In the genomic region with DNA sequence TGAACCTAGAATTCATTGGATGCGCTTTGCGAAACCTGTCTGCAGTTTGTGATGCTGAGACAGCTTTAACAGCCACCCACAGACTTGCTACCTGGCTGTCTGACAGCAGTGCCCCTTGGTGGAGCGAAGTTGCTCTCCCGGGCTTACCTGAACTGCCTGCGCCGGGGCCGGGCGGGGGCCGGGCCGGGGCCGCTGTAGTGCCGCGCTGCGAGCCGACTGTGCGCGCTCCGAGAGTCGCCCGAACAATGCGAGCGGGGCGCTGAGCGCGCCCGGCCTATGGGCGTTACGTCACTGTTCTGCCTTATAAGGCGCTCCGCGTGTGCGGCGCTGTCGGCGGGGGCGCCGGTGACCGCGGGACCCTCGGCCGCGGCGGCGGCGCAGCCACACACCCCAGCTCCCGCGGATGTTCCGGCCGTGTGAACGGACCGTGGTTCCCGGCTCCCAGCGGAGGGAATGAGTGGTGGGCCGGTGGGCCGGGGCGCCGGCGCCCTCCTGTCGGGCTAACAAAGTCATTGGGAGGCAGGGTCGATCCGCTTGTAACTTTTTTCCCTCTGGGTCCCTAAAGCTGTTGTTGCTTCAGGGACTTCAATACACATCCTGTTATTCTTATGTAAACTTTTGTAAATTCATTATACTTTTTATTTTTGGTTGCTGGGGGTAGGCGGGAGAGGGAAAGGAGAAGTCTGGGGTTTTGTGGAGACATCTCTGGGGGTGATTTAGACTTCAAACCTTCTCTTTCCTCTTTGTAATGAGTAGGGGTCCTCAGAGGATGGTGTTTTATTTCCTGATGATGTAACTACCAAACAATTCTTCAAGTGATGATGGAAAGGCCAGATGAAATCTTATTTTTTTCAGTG, we compare ENCODE assay signal across 1 cellular context.
TF ChIP-seq lines count a peak whose summit lies in the region.

No MANE protein-coding gene starts in this region.

TF ChIP-seq in H1, 55 proteins besides CTCF, POLR2A, EP300 and RAD21 (continued from another document):
- TF ChIP-seq TAF1 (IDR thresholded peaks at IDR 0.05; ENCODE audit: low read depth, low read length) (peak; percentile 82), SIN3A (conservative IDR thresholded peaks at IDR 0.05 in 1 of 2, IDR thresholded peaks at IDR 0.05 in 1 of 2; ENCODE audit: low read depth in 1 of 2, low read length in 2 of 2) (peak; percentile 53 to 65; a peak in 1 of 4 replicates), MAFK (IDR thresholded peaks at IDR 0.05; ENCODE audit: low read depth, low read length) (no peak), BCL11A (IDR thresholded peaks at IDR 0.05; ENCODE audit: low read depth in 2 of 2, low read length in 2 of 2) (no peak), KDM5A (IDR thresholded peaks at IDR 0.05; ENCODE audit: low read length) (no peak), EZH2 (IDR thresholded peaks at IDR 0.05; ENCODE audit: low read depth, low read length, severe bottlenecking) (no peak), RBBP5 (IDR thresholded peaks at IDR 0.05; ENCODE audit: borderline replicate concordance, low read depth, low read length) (no peak; the same call in 1 of the 2 replicates), RNF2 (IDR thresholded peaks at IDR 0.05; ENCODE audit: borderline replicate concordance, low read depth, low read length, missing control alignments, poor library complexity, severe bottlenecking) (no peak), GABPA (IDR thresholded peaks at IDR 0.05; ENCODE audit: borderline replicate concordance, insufficient read depth, low read length) (0 out of 2 replicates have a peak, but pooled peaks have one; percentile 17), HDAC6 (IDR thresholded peaks at IDR 0.05; ENCODE audit: low read depth, low read length) (no peak), TBP (IDR thresholded peaks at IDR 0.05; ENCODE audit: low read depth, low read length) (peak; percentile 73; the same call in 1 of the 2 replicates), ZNF274 (IDR thresholded peaks at IDR 0.05; ENCODE audit: borderline replicate concordance, extremely low read depth, low read length) (no peak), ASH2L (IDR thresholded peaks at IDR 0.05; ENCODE audit: low read length) (peak; percentile 59), GTF2F1 (IDR thresholded peaks at IDR 0.05; ENCODE audit: borderline replicate concordance, low read depth, low read length) (no peak), SUZ12 (IDR thresholded peaks at IDR 0.05; ENCODE audit: low read length) (no peak), CEBPB (IDR thresholded peaks at IDR 0.05; ENCODE audit: low read depth, low read length) (peak; percentile 2; the same call in 1 of the 2 replicates), FOSL1 (IDR thresholded peaks at IDR 0.05; ENCODE audit: insufficient read depth, low read depth, low read length) (no peak), SIRT6 (IDR thresholded peaks at IDR 0.05; ENCODE audit: low read length) (no peak), NANOG (IDR thresholded peaks at IDR 0.05; ENCODE audit: insufficient read depth, low read depth, low read length, poor library complexity, severe bottlenecking) (no peak), PHF8 (conservative IDR thresholded peaks at IDR 0.05; ENCODE audit: low read depth, low read length) (no peak), SIX5 (IDR thresholded peaks at IDR 0.05; ENCODE audit: low read depth, low read length) (no peak), CBX5 (IDR thresholded peaks at IDR 0.05; ENCODE audit: low read depth, low read length) (no peak), TCF12 (IDR thresholded peaks at IDR 0.05; ENCODE audit: low read depth, low read length) (no peak), BRCA1 (IDR thresholded peaks at IDR 0.05; ENCODE audit: low read depth, low read length) (no peak), CHD1 (IDR thresholded peaks at IDR 0.05; ENCODE audit: low read depth, low read length) (no peak), YY1 (IDR thresholded peaks at IDR 0.05; ENCODE audit: low read depth, low read length) (0 out of 2 replicates have a peak, but pooled peaks have one; percentile 21), RFX5 (IDR thresholded peaks at IDR 0.05; ENCODE audit: borderline replicate concordance, low read depth, low read length) (no peak), JUN (IDR thresholded peaks at IDR 0.05; ENCODE audit: low read depth, low read length) (no peak), SP4 (IDR thresholded peaks at IDR 0.05; ENCODE audit: low read length) (0 out of 2 replicates have a peak, but pooled peaks have one; percentile 45), SAP30 (IDR thresholded peaks at IDR 0.05; ENCODE audit: insufficient read depth, insufficient replicate concordance, low read length) (no peak), CREB1 (IDR thresholded peaks at IDR 0.05) (peak; percentile 83), CTBP2 (IDR thresholded peaks at IDR 0.05; ENCODE audit: borderline replicate concordance, insufficient read depth, insufficient read length, low read length) (peak; percentile 39), SRF (IDR thresholded peaks at IDR 0.05; ENCODE audit: low read depth, low read length) (peak; percentile 99), KDM1A (IDR thresholded peaks at IDR 0.05; ENCODE audit: borderline replicate concordance, low read length) (peak; percentile 29; the same call in 1 of the 2 replicates), JUND (IDR thresholded peaks at IDR 0.05; ENCODE audit: low read length) (peak; percentile 38; the same call in 1 of the 2 replicates), SP2 (IDR thresholded peaks at IDR 0.05; ENCODE audit: low read length) (no peak), NRF1 (IDR thresholded peaks at IDR 0.05; ENCODE audit: low read depth, low read length) (no peak), HDAC2 (IDR thresholded peaks at IDR 0.05; ENCODE audit: borderline replicate concordance in 1 of 2, low read depth in 2 of 2, low read length in 2 of 2) (0 out of 4 replicates have a peak, but pooled peaks have one; percentile 25 to 39), POU5F1 (IDR thresholded peaks at IDR 0.05; ENCODE audit: low read depth, low read length) (peak; percentile 54; the same call in 1 of the 2 replicates), TAF7 (optimal IDR thresholded peaks at IDR 0.05; ENCODE audit: borderline replicate concordance, low read depth, low read length) (peak; percentile 77), TEAD4 (IDR thresholded peaks at IDR 0.05; ENCODE audit: low read depth, low read length) (peak; percentile 1; the same call in 1 of the 2 replicates), CBX8 (IDR thresholded peaks at IDR 0.05; ENCODE audit: borderline replicate concordance, low read depth, low read length) (no peak), POLR2AphosphoS5 (IDR thresholded peaks at IDR 0.05; ENCODE audit: low read depth, low read length) (no peak), SP1 (IDR thresholded peaks at IDR 0.05; ENCODE audit: low read depth, low read length) (no peak), RXRA (IDR thresholded peaks at IDR 0.05; ENCODE audit: insufficient read depth, low read depth, low read length) (no peak), CHD2 (IDR thresholded peaks at IDR 0.05; ENCODE audit: low read length) (no peak), BACH1 (IDR thresholded peaks at IDR 0.05; ENCODE audit: low read length) (no peak)
- TF ChIP-seq, protein P1, sequence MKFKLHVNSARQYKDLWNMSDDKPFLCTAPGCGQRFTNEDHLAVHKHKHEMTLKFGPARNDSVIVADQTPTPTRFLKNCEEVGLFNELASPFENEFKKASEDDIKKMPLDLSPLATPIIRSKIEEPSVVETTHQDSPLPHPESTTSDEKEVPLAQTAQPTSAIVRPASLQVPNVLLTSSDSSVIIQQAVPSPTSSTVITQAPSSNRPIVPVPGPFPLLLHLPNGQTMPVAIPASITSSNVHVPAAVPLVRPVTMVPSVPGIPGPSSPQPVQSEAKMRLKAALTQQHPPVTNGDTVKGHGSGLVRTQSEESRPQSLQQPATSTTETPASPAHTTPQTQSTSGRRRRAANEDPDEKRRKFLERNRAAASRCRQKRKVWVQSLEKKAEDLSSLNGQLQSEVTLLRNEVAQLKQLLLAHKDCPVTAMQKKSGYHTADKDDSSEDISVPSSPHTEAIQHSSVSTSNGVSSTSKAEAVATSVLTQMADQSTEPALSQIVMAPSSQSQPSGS (IDR thresholded peaks at IDR 0.05; ENCODE audit: low read length), result peak; percentile 94
- TF ChIP-seq, protein P2, sequence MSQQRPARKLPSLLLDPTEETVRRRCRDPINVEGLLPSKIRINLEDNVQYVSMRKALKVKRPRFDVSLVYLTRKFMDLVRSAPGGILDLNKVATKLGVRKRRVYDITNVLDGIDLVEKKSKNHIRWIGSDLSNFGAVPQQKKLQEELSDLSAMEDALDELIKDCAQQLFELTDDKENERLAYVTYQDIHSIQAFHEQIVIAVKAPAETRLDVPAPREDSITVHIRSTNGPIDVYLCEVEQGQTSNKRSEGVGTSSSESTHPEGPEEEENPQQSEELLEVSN (IDR thresholded peaks at IDR 0.05), result peak; percentile 24; the same call in 1 of the 2 replicates
- TF ChIP-seq, protein P3, sequence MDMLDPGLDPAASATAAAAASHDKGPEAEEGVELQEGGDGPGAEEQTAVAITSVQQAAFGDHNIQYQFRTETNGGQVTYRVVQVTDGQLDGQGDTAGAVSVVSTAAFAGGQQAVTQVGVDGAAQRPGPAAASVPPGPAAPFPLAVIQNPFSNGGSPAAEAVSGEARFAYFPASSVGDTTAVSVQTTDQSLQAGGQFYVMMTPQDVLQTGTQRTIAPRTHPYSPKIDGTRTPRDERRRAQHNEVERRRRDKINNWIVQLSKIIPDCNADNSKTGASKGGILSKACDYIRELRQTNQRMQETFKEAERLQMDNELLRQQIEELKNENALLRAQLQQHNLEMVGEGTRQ (IDR thresholded peaks at IDR 0.05; ENCODE audit: low read length), result no peak
- TF ChIP-seq, protein P4, sequence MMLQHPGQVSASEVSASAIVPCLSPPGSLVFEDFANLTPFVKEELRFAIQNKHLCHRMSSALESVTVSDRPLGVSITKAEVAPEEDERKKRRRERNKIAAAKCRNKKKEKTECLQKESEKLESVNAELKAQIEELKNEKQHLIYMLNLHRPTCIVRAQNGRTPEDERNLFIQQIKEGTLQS (IDR thresholded peaks at IDR 0.05; ENCODE audit: insufficient read depth, low read depth, low read length), result no peak
- TF ChIP-seq, protein P5, sequence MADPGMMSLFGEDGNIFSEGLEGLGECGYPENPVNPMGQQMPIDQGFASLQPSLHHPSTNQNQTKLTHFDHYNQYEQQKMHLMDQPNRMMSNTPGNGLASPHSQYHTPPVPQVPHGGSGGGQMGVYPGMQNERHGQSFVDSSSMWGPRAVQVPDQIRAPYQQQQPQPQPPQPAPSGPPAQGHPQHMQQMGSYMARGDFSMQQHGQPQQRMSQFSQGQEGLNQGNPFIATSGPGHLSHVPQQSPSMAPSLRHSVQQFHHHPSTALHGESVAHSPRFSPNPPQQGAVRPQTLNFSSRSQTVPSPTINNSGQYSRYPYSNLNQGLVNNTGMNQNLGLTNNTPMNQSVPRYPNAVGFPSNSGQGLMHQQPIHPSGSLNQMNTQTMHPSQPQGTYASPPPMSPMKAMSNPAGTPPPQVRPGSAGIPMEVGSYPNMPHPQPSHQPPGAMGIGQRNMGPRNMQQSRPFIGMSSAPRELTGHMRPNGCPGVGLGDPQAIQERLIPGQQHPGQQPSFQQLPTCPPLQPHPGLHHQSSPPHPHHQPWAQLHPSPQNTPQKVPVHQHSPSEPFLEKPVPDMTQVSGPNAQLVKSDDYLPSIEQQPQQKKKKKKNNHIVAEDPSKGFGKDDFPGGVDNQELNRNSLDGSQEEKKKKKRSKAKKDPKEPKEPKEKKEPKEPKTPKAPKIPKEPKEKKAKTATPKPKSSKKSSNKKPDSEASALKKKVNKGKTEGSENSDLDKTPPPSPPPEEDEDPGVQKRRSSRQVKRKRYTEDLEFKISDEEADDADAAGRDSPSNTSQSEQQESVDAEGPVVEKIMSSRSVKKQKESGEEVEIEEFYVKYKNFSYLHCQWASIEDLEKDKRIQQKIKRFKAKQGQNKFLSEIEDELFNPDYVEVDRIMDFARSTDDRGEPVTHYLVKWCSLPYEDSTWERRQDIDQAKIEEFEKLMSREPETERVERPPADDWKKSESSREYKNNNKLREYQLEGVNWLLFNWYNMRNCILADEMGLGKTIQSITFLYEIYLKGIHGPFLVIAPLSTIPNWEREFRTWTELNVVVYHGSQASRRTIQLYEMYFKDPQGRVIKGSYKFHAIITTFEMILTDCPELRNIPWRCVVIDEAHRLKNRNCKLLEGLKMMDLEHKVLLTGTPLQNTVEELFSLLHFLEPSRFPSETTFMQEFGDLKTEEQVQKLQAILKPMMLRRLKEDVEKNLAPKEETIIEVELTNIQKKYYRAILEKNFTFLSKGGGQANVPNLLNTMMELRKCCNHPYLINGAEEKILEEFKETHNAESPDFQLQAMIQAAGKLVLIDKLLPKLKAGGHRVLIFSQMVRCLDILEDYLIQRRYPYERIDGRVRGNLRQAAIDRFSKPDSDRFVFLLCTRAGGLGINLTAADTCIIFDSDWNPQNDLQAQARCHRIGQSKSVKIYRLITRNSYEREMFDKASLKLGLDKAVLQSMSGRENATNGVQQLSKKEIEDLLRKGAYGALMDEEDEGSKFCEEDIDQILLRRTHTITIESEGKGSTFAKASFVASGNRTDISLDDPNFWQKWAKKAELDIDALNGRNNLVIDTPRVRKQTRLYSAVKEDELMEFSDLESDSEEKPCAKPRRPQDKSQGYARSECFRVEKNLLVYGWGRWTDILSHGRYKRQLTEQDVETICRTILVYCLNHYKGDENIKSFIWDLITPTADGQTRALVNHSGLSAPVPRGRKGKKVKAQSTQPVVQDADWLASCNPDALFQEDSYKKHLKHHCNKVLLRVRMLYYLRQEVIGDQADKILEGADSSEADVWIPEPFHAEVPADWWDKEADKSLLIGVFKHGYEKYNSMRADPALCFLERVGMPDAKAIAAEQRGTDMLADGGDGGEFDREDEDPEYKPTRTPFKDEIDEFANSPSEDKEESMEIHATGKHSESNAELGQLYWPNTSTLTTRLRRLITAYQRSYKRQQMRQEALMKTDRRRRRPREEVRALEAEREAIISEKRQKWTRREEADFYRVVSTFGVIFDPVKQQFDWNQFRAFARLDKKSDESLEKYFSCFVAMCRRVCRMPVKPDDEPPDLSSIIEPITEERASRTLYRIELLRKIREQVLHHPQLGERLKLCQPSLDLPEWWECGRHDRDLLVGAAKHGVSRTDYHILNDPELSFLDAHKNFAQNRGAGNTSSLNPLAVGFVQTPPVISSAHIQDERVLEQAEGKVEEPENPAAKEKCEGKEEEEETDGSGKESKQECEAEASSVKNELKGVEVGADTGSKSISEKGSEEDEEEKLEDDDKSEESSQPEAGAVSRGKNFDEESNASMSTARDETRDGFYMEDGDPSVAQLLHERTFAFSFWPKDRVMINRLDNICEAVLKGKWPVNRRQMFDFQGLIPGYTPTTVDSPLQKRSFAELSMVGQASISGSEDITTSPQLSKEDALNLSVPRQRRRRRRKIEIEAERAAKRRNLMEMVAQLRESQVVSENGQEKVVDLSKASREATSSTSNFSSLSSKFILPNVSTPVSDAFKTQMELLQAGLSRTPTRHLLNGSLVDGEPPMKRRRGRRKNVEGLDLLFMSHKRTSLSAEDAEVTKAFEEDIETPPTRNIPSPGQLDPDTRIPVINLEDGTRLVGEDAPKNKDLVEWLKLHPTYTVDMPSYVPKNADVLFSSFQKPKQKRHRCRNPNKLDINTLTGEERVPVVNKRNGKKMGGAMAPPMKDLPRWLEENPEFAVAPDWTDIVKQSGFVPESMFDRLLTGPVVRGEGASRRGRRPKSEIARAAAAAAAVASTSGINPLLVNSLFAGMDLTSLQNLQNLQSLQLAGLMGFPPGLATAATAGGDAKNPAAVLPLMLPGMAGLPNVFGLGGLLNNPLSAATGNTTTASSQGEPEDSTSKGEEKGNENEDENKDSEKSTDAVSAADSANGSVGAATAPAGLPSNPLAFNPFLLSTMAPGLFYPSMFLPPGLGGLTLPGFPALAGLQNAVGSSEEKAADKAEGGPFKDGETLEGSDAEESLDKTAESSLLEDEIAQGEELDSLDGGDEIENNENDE (IDR thresholded peaks at IDR 0.05; ENCODE audit: insufficient replicate concordance, low read length), result peak; percentile 73
- TF ChIP-seq, protein P6, sequence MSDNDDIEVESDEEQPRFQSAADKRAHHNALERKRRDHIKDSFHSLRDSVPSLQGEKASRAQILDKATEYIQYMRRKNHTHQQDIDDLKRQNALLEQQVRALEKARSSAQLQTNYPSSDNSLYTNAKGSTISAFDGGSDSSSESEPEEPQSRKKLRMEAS (IDR thresholded peaks at IDR 0.05), result peak; percentile 69
TF ChIP-seq in H1: peak in this region for 22.
